ENCODE assay signal across 1 cellular context in the genomic region with DNA sequence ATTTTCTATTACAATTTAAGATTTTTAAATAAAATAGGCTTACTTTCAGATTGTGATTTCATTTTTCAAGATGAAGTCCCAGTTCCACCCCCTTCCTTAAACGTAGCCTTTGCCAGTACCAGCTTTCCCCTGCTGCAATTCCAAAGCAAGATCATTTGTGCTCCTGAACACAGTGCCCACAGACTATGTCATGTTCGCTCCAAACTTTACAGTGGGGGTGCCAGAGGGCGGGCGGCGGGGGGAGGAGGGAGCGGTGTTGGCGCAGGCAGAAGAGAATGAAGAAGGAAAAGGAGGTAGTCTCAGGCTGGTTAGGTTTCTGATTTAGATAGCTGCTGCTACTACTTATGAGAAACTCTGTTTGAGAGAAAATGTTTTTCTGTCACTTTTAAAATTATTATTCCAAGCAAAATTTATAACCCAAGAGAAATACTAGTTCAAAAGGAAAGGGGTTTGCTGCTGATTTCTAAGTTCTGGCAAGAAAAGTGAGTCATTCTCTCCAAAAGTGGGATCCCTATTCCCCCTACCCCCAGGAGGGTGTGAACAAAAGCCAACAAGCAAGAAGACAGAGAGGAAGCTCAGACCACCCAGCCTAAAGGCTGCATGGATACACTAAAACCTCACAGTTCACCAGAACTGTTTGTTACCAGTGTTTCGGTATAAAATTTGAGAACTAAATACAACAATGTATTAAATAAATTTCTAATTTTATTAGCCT.
TF ChIP-seq lines count a peak whose summit lies in the region.

No MANE protein-coding gene starts in this region.

TF ChIP-seq in GM12878, 131 proteins besides CTCF, POLR2A, EP300 and RAD21 (continued from another document):
- no peak for TF ChIP-seq PRDM15 (CRISPR knock-in tag; IDR thresholded peaks at IDR 0.05)
TF ChIP-seq in GM12878: peak in this region for 12.
